13 cellular contexts compared by ENCODE assay signal in genomic region chr4:186704059-186704458, GRCh38. TPM values are rescaled to one million over a fixed set of nuclear protein-coding genes. Genes with fewer than 3 reads are reported as not detected.
"Had no signal": no experiment of that assay in that cellular context is flagged by ENCODE, and none has a peak within 500 bp of the region (broad histone marks: within the 10 kb centered on the region; RNA-seq: fewer than 3 reads in every experiment).

No MANE protein-coding gene starts in this region.

- H3K27ac Mint-ChIP-seq: activated T-helper 1 cell treated with anti-CD3 and anti-CD28 coated beads, Interleukin-12 subunit alpha, Interleukin-12 subunit beta, Interleukin-2, Interleukin-4 antibody, amounts not matched to agents 30 ng/mL and 10 ng/mL and 1 ng/mL, durations not matched to agents 14 hours and 24 hours and 36 hours; endodermal cell; naive thymus-derived CD8-positive, alpha-beta T cell; stimulated activated naive CD8-positive, alpha-beta T cell treated with anti-CD3 and anti-CD28 coated beads, Interleukin-15, Interleukin-2, amounts not matched to agents 100 ng/mL and 50 ng/mL, for 24 hours had no signal

- H3K4me3 ChIP-seq: SJCRH30 had no signal

- H3K9me3 ChIP-seq: SJCRH30 had no signal

- H3K27ac ChIP-seq: SJCRH30 had no signal

- H3K9me3 Mint-ChIP-seq: activated T-helper 1 cell treated with anti-CD3 and anti-CD28 coated beads, Interleukin-12 subunit alpha, Interleukin-12 subunit beta, Interleukin-2, Interleukin-4 antibody, amounts not matched to agents 30 ng/mL and 10 ng/mL and 1 ng/mL, durations not matched to agents 14 hours and 24 hours and 36 hours; endodermal cell had no signal

- H3K4me3 Mint-ChIP-seq: activated T-helper 1 cell treated with anti-CD3 and anti-CD28 coated beads, Interleukin-12 subunit alpha, Interleukin-12 subunit beta, Interleukin-2, Interleukin-4 antibody, amounts not matched to agents 30 ng/mL and 10 ng/mL and 1 ng/mL, durations not matched to agents 14 hours and 24 hours and 36 hours; endodermal cell; naive thymus-derived CD8-positive, alpha-beta T cell; stimulated activated naive CD8-positive, alpha-beta T cell treated with anti-CD3 and anti-CD28 coated beads, Interleukin-15, Interleukin-2, amounts not matched to agents 100 ng/mL and 50 ng/mL, for 24 hours had no signal

- H3K27me3 ChIP-seq: SJCRH30 had no signal

- DNase-seq: activated naive CD4-positive, alpha-beta T cell; caudate nucleus; dermis blood vessel endothelial cell; endodermal cell; head of caudate nucleus; islet precursor cell; naive thymus-derived CD8-positive, alpha-beta T cell; occipital lobe; SJCRH30; stimulated activated CD4-positive, alpha-beta T cell treated with anti-CD3 and anti-CD28 coated beads, Interleukin-2, amount 100 ng/mL, for 48 hours; SW 1271 had no signal

- H3K27me3 Mint-ChIP-seq: naive thymus-derived CD8-positive, alpha-beta T cell; stimulated activated naive CD8-positive, alpha-beta T cell treated with anti-CD3 and anti-CD28 coated beads, Interleukin-15, Interleukin-2, amounts not matched to agents 100 ng/mL and 50 ng/mL, for 24 hours had no signal

- H3K36me3 Mint-ChIP-seq: naive thymus-derived CD8-positive, alpha-beta T cell had no signal

- ATAC-seq: naive thymus-derived CD8-positive, alpha-beta T cell had no signal

- H3K4me1 Mint-ChIP-seq: naive thymus-derived CD8-positive, alpha-beta T cell had no signal

RNA-seq across cellular contexts. Expression of gene FAT1, which starts 19.6 kb away (rescaled TPM):
- total RNA-seq: naive thymus-derived CD8-positive, alpha-beta T cell had no signal
- polyA plus RNA-seq: naive thymus-derived CD8-positive, alpha-beta T cell had no signal
